ENCODE assay signal across 2 cellular contexts in genomic region chr10:92970301-92971070, GRCh38.
TF ChIP-seq lines count a peak whose summit lies in the region.

No MANE protein-coding gene starts in this region.

TF ChIP-seq in A549, 52 proteins besides CTCF, POLR2A, EP300 and RAD21 (continued from another document):
- TF ChIP-seq, protein P1, sequence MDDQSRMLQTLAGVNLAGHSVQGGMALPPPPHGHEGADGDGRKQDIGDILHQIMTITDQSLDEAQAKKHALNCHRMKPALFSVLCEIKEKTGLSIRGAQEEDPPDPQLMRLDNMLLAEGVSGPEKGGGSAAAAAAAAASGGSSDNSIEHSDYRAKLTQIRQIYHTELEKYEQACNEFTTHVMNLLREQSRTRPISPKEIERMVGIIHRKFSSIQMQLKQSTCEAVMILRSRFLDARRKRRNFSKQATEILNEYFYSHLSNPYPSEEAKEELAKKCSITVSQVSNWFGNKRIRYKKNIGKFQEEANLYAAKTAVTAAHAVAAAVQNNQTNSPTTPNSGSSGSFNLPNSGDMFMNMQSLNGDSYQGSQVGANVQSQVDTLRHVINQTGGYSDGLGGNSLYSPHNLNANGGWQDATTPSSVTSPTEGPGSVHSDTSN (IDR thresholded peaks at IDR 0.05), result no peak

TF ChIP-seq in HCT116, 20 proteins besides CTCF, POLR2A, EP300 and RAD21 (continued from another document):
- no peak for TF ChIP-seq REST (IDR thresholded peaks at IDR 0.05; ENCODE audit: low read depth)
- no peak for TF ChIP-seq SP1 (IDR thresholded peaks at IDR 0.05; ENCODE audit: low read depth)
- no peak for TF ChIP-seq CBX3 (IDR thresholded peaks at IDR 0.05; ENCODE audit: low read depth)
- TF ChIP-seq CEBPB (IDR thresholded peaks at IDR 0.05; ENCODE audit: low read depth), result no peak
- no peak for TF ChIP-seq EZH2phosphoT487 (IDR thresholded peaks at IDR 0.05; ENCODE audit: borderline replicate concordance)
- no peak for TF ChIP-seq SRF (IDR thresholded peaks at IDR 0.05; ENCODE audit: low read depth)
